ENCODE assay signal across 8 cellular contexts in the genomic region with DNA sequence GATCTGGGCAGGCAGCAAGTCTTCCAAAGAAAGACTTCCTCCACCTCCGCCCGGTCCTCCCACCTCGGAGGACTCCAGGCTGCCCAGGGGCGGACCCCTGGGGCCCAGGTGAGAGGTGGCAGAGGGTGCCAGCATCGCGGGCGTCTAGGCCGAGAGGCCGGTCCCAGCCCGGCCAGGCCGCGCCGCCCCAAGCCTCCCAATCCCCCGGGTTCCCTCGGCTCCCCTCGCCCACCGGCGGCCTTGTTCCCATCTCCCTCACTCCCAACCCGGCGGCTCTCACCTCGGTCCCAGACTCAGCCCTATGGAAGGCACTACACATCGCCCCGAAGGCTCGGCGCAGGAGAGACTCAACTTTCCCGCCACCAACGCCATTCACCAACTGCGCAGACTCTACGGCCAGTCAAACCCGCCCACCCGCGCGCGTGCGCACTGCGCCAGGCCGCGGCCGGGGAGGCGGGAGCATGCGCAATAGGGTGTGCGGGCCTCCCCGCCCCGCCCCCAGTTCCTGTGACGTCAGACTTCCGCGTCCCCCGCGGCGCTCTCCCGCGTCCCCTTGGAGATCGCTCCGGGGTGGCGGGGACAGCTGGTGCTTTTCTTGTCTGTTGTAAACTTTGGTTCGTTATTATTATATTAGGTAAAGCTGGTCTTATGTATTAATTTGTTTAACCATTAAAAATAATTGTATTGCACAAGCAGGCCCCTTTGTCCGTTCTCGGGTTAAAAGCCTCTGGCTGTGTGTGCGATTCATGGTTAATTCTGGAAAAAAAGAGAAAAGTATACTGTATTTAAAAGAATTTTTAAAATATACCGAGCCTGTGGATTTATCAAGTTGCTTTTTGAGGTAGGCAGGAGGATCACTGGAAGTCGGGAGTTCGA. TPM values are rescaled to one million over a fixed set of nuclear protein-coding genes. Genes with fewer than 3 reads are reported as not detected.
DNase-seq lines count a peak whose midpoint lies in the region; ATAC-seq, FAIRE-seq and TF ChIP-seq lines count a peak whose summit lies in the region.

A gene (minus strand): TSS at position 381 of the 876 bp plus-strand sequence. CDS start 62 bp downstream, at position 319.

- no TSS peak for BruUV-seq in Caco-2 (replicated peaks; lab: Mats Ljungman, UMichigan)

- WGBS in H1 (ENCODE audit: extremely low coverage in 1 of 2, insufficient coverage in 1 of 2, insufficient read length in 1 of 2, insufficient replicate concordance in 2 of 2, low coverage in 1 of 2, low lambda C conversion rate in 2 of 2, missing lambda C conversion rate in 1 of 2), 2 experiments: 7% methylated on average over 51 of the region's 62 CpGs; no CpG with 5 or more reads in 1 of the 2 experiments
- WGBS in mesendoderm (ENCODE audit: extremely low coverage, insufficient coverage, low lambda C conversion rate): no CpG with 5 or more reads among the region's 62 CpGs

- H3K9me3 Mint-ChIP-seq in Caco-2 (ENCODE audit: unreplicated experiment): no peaks in the 10 kb centered on the region

- H4K5ac ChIP-seq in H1 (ENCODE audit: insufficient read length, low read depth, low read length) (peak within 1 kb of the TSS; percentile 87), mesendoderm (ENCODE audit: low read length) (no peak within 1 kb of the TSS)

- H3K4me2 ChIP-seq in H1 (ENCODE audit: insufficient read depth in 1 of 2, low read depth in 2 of 2, low read length in 2 of 2) (peak within 1 kb of the TSS; percentile 97 to 100), mesendoderm (ENCODE audit: low read length) (peak within 1 kb of the TSS; percentile 37)

- peaks cover 12% of the 10 kb centered on the region; the same call in 1 of the 2 replicates for H3K4me1 ChIP-seq in Caco-2
- H3K4me1 ChIP-seq in H1 (replicated peaks in 1 of 4; ENCODE audit: control insufficient read depth in 3 of 4, insufficient read depth in 4 of 4, low read length in 3 of 4): peaks cover 0 to 6% (median 5%) of the 10 kb centered on the region in 4 experiments; a peak in 2 of 7 replicates
- peaks cover 2% of the 10 kb centered on the region for H3K4me1 ChIP-seq in mesendoderm (ENCODE audit: control insufficient read depth, low read depth, low read length)

- H4K8ac ChIP-seq in H1 (ENCODE audit: extremely low read depth, insufficient read depth, low read length) (peak within 1 kb of the TSS; percentile 100), mesendoderm (ENCODE audit: low read depth, low read length) (peak within 1 kb of the TSS; percentile 67)

- H3K27me3 Mint-ChIP-seq in Caco-2 (ENCODE audit: insufficient read depth, unreplicated experiment): no peaks in the 10 kb centered on the region

- H3K4ac ChIP-seq in H1 (replicated peaks; ENCODE audit: insufficient read length, low read depth, low read length): peak within 1 kb of the TSS; percentile 78
- peak within 1 kb of the TSS; percentile 57 for H3K4ac ChIP-seq in mesendoderm (ENCODE audit: low read depth, low read length)

- CTCF ChIA-PET in Caco-2 (lab: Charles Lee): no interaction called here
- CTCF ChIA-PET in H1 (lab: Charles Lee; ENCODE audit: partially characterized antibody): interaction anchor here (2.8 kb wide), 1 partner anchor 31 kb away, joined by 9 read pairs; no protein-coding TSS in a partner anchor

- H3K18ac ChIP-seq in H1 (ENCODE audit: extremely low read depth, low read length) (peak within 1 kb of the TSS; percentile 85; the same call in 1 of the 2 replicates), mesendoderm (ENCODE audit: low read length) (peak within 1 kb of the TSS; percentile 73)

- H3K36me3 Mint-ChIP-seq in Caco-2 (ENCODE audit: insufficient read depth, unreplicated experiment): peaks cover 25% of the 10 kb centered on the region

- peaks cover 0 to 3% of the 10 kb centered on the region in 2 experiments for H4K20me1 ChIP-seq in H1 (replicated peaks in 1 of 2; ENCODE audit: control insufficient read depth in 1 of 2, insufficient read depth in 2 of 2, low read length in 2 of 2)

- peak within 1 kb of the TSS; percentile 82 for H3K4me3 Mint-ChIP-seq in Caco-2 (ENCODE audit: unreplicated experiment)

- peak within 1 kb of the TSS; percentile 88 for H3K27ac ChIP-seq in H1 (ENCODE audit: low read depth, low read length)
- peak within 1 kb of the TSS; percentile 58 for H3K27ac ChIP-seq in mesendoderm (ENCODE audit: low read depth, low read length)

- H2BK15ac ChIP-seq in H1 (ENCODE audit: low read length) (no peak within 1 kb of the TSS), mesendoderm (replicated peaks; ENCODE audit: low read depth) (no peak within 1 kb of the TSS)

- H3K4me3 ChIP-seq in Caco-2 (ENCODE audit: low read depth, low read length) (peak within 1 kb of the TSS; percentile 94), H1 (ENCODE audit: extremely low read depth in 1 of 4, insufficient read depth in 2 of 4, low read depth in 3 of 4, low read length in 4 of 4) (peak within 1 kb of the TSS; percentile 70 to 87 (median 82)), mesendoderm (ENCODE audit: low read length) (peak within 1 kb of the TSS; percentile 49)

- peak; percentile 82 to 86 for TF ChIP-seq POLR2A in H1 (IDR thresholded peaks at IDR 0.05; ENCODE audit: control extremely low read depth in 1 of 2, low read depth in 2 of 2, low read length in 2 of 2)

- H3K9ac ChIP-seq in H1 (replicated peaks in 1 of 4; ENCODE audit: extremely low read depth in 1 of 4, low read depth in 3 of 4, low read length in 3 of 4): peak within 1 kb of the TSS; percentile 96 to 98 (median 96)
- peak within 1 kb of the TSS; percentile 97 for H3K9ac ChIP-seq in mesendoderm (ENCODE audit: low read length)

- ATAC-seq in GM21381 (IDR thresholded peaks at IDR 0.05; ENCODE audit: unreplicated experiment): peak; percentile 89

- FAIRE-seq in HTR-8/SVneo (lab: Jason Lieb, UNC) (no peak), H1 (lab: Jason Lieb, UNC) (no peak)

- peak within 1 kb of the TSS; percentile 75; the same call in 1 of the 2 replicates for H2BK5ac ChIP-seq in H1 (ENCODE audit: low read depth, low read length)
- peak within 1 kb of the TSS; percentile 82 for H2BK5ac ChIP-seq in mesendoderm (ENCODE audit: low read length)

- H2AFZ ChIP-seq in H1 (ENCODE audit: low read length): no peak within 1 kb of the TSS

- H3K27ac Mint-ChIP-seq in Caco-2 (ENCODE audit: unreplicated experiment): peak within 1 kb of the TSS; percentile 90

- H2BK20ac ChIP-seq in H1 (ENCODE audit: low read length): no peak within 1 kb of the TSS

- H3K79me1 ChIP-seq in H1 (ENCODE audit: low read depth, low read length) (no peaks in the 10 kb centered on the region), mesendoderm (ENCODE audit: low read length) (no peaks in the 10 kb centered on the region)

- DNase-seq in Caco-2 (peak; percentile 91 to 97), HTR-8/SVneo (ENCODE audit: insufficient read length, low spot score) (peak; percentile 94), NOMO-1 treated with DMSO at 0.1 percent for 48 hours (lab: John Stamatoyannopoulos, UW; ENCODE audit: unreplicated experiment) (peak; percentile 44), H1 (ENCODE audit: low read depth in 1 of 2, low spot score in 2 of 2) (peak; percentile 84 to 97), mesendoderm (peak; percentile 94)
- DNase-seq in activated CD8-positive, alpha-beta memory T cell treated with anti-CD3 and anti-CD28 coated beads for 4 hours (ENCODE audit: low read depth in 2 of 2): peak; percentile 87 to 92
- peak; percentile 95 for DNase-seq in stimulated activated CD8-positive, alpha-beta memory T cell treated with anti-CD3 and anti-CD28 coated beads, Interleukin-12 subunit alpha, Interleukin-12 subunit beta, amount 100 ng/mL, for 4 hours (ENCODE audit: low read depth)

- H4K91ac ChIP-seq in H1 (replicated peaks; ENCODE audit: insufficient read length, low read length): peak within 1 kb of the TSS; percentile 74

- POLR2A ChIA-PET in Caco-2 (lab: Charles Lee) (interaction anchor here (0.7 kb wide), 1 partner anchor 13 kb away, joined by 3 read pairs; no protein-coding TSS in a partner anchor), H1 (lab: Charles Lee; ENCODE audit: partially characterized antibody) (interaction anchor here (0.6 to 1.6 kb wide), 8 partner anchors 10 to 81 kb away, joined by 3 to 5 read pairs (median 4); no protein-coding TSS in a partner anchor)

- H3K9me3 ChIP-seq in Caco-2: no peaks in the 10 kb centered on the region
- no peaks in the 10 kb centered on the region for H3K9me3 ChIP-seq in H1 (ENCODE audit: insufficient read depth in 2 of 2, low read depth in 1 of 2, low read length in 1 of 2)

- TF ChIP-seq RAD21 in H1 (IDR thresholded peaks at IDR 0.05 in 1 of 2, conservative IDR thresholded peaks at IDR 0.05 in 1 of 2; ENCODE audit: low read depth in 2 of 2, low read length in 2 of 2): no peak

- no peak for TF ChIP-seq CTCF in Caco-2 (IDR thresholded peaks at IDR 0.05; ENCODE audit: insufficient read depth in 1 of 2, low read depth in 1 of 2, low read length in 1 of 2, severe bottlenecking in 1 of 2, unreplicated experiment in 1 of 2)
- no peak for TF ChIP-seq CTCF in H1 (IDR thresholded peaks at IDR 0.05; ENCODE audit: control extremely low read depth in 1 of 3, insufficient read depth in 1 of 3, low read depth in 1 of 3, low read length in 3 of 3)

- no peak within 1 kb of the TSS; the same call in 1 of the 2 replicates for H2BK12ac ChIP-seq in H1 (ENCODE audit: low read depth, low read length)

- H2BK120ac ChIP-seq in H1 (replicated peaks; ENCODE audit: low read depth, low read length) (no peak within 1 kb of the TSS), mesendoderm (ENCODE audit: low read depth, low read length) (no peak within 1 kb of the TSS)

- 0 out of 2 replicates have a peak within 1 kb of the TSS, but pooled peaks have one; percentile 33 for H2AK5ac ChIP-seq in H1 (ENCODE audit: low read depth, low read length)
- H2AK5ac ChIP-seq in mesendoderm (ENCODE audit: low read length): no peak within 1 kb of the TSS

- no peak within 1 kb of the TSS for H3K23ac ChIP-seq in H1 (ENCODE audit: insufficient read length)
- H3K23ac ChIP-seq in mesendoderm (ENCODE audit: low read length): peak within 1 kb of the TSS; percentile 66

- H3K27me3 ChIP-seq in Caco-2 (replicated peaks; ENCODE audit: control insufficient read depth, insufficient read depth, low read length): no peaks in the 10 kb centered on the region
- no peaks in the 10 kb centered on the region for H3K27me3 ChIP-seq in H1 (replicated peaks in 1 of 4; ENCODE audit: control insufficient read depth in 3 of 4, extremely low read depth in 1 of 4, insufficient read depth in 3 of 4, low read length in 3 of 4)
- no peaks in the 10 kb centered on the region for H3K27me3 ChIP-seq in mesendoderm (ENCODE audit: insufficient read depth, low read length, poor library complexity)

- H3K79me2 ChIP-seq in H1 (ENCODE audit: control insufficient read depth in 1 of 2, insufficient read depth in 2 of 2, low read length in 2 of 2) (peaks cover 18 to 47% of the 10 kb centered on the region in 2 experiments), mesendoderm (ENCODE audit: control insufficient read depth, insufficient read depth, low read length) (peaks cover 36% of the 10 kb centered on the region)

- no peak within 1 kb of the TSS for H3K14ac ChIP-seq in H1 (ENCODE audit: insufficient read length)

- intact Hi-C loops in Caco-2 (cut with micrococcal nuclease; ENCODE audit: unreplicated experiment): loop anchor here (1.0 to 2.0 kb wide), 2 partner anchors 12 to 83 kb away; a partner anchor contains a TSS

- H3K4me1 Mint-ChIP-seq in Caco-2 (ENCODE audit: low read depth, unreplicated experiment): peaks cover 7% of the 10 kb centered on the region

- H3K23me2 ChIP-seq in H1 (ENCODE audit: low read depth, low read length): peaks cover 9% of the 10 kb centered on the region

- TF ChIP-seq EP300 in H1 (IDR thresholded peaks at IDR 0.05; ENCODE audit: borderline replicate concordance in 1 of 2, low read depth in 2 of 2, low read length in 2 of 2): peak in 1 of 2 experiments; percentile 50; a peak in 1 of 3 replicates

- peak within 1 kb of the TSS; percentile 59 for H3K56ac ChIP-seq in H1 (replicated peaks; ENCODE audit: insufficient read length, low read depth, low read length)
- H3K56ac ChIP-seq in mesendoderm (ENCODE audit: low read length): peak within 1 kb of the TSS; percentile 98

- H3K36me3 ChIP-seq in Caco-2 (ENCODE audit: control insufficient read depth, insufficient read depth, low read length) (no peaks in the 10 kb centered on the region), H1 (ENCODE audit: control insufficient read depth in 2 of 4, insufficient read depth in 4 of 4, low read length in 3 of 4) (peaks cover 0 to 11% (median 5%) of the 10 kb centered on the region in 4 experiments; a peak in 2 of 8 replicates), mesendoderm (ENCODE audit: control insufficient read depth, insufficient read depth, low read length) (no peaks in the 10 kb centered on the region)

RNA-seq across cellular contexts. Expression of the gene that starts here (rescaled TPM):
- 16.8 and 18.5 TPM in 2 replicates for total RNA-seq in Caco-2 (2022)
- total RNA-seq in H1 (2021; fragmentation: NEBNext Ultra II Directional; extraction: Animal tissue kit (Norgen Biotek cat#: 25700)): 32.1 and 34.0 TPM in 2 replicates
- 14.3 and 14.6 TPM in 2 replicates for polyA plus RNA-seq in H1 (2011; rRNA removed)
- 16.8 TPM for polyA plus RNA-seq in H1 (2011; cell fraction: cytosol; rRNA removed)
- polyA plus RNA-seq in H1 (2011; cell fraction: nucleus; rRNA removed): 35.1 TPM
- polyA plus RNA-seq in H1 (2012, experiment 1 of 2): 15.5 to 36.2 TPM (median 22.1 TPM) in 4 replicates
- polyA plus RNA-seq in H1 (2012, experiment 2 of 2): 5.0 TPM
- polyA plus RNA-seq in H1 (2013, experiment 1 of 2): 40.7 TPM
- 35.7 TPM for polyA plus RNA-seq in H1 (2013, experiment 2 of 2)
- polyA minus RNA-seq in H1 (2011; rRNA and poly(A)+ RNA removed): 20.7 and 27.3 TPM in 2 replicates
- polyA minus RNA-seq in H1 (2011; cell fraction: cytosol; rRNA and poly(A)+ RNA removed): 14.5 TPM
- polyA minus RNA-seq in H1 (2011; cell fraction: nucleus; rRNA and poly(A)+ RNA removed): 44.1 TPM
- polyA plus RNA-seq in mesendoderm (2013, experiment 1 of 2): 23.2 TPM
- 22.3 TPM for polyA plus RNA-seq in mesendoderm (2013, experiment 2 of 2)

Comparison
In these comparisons a context has a peak if more than half of its experiments do, and no peak if none do; other contexts are left out.
1. Peak in every context shown above with its lines: DNase-seq, ATAC-seq, H3K4me3 ChIP-seq and H3K27ac ChIP-seq.
2. DNase-seq: peak in every context shown above with its lines; median percentile 95 in stimulated activated CD8-positive, alpha-beta memory T cell treated with anti-CD3 and anti-CD28 coated beads, Interleukin-12 subunit alpha, Interleukin-12 subunit beta, amount 100 ng/mL, for 4 hours; 94 in Caco-2; 94 in HTR-8/SVneo; 94 in mesendoderm; 90 in H1; 90 in activated CD8-positive, alpha-beta memory T cell treated with anti-CD3 and anti-CD28 coated beads for 4 hours; 44 in NOMO-1 treated with DMSO at 0.1 percent for 48 hours.